In genomic region chr2:1010373-1011017, GRCh38 we compare ENCODE assay signal across 15 cellular contexts. TPM values are rescaled to one million over a fixed set of nuclear protein-coding genes. Genes with fewer than 3 reads are reported as not detected.
DNase-seq lines count a peak whose midpoint lies in the region; ATAC-seq and TF ChIP-seq lines count a peak whose summit lies in the region.
"Had no signal": no experiment of that assay in that cellular context is flagged by ENCODE, and none has a peak within 500 bp of the region (broad histone marks: within the 10 kb centered on the region; RNA-seq: fewer than 3 reads in every experiment).

No MANE protein-coding gene starts in this region.

- H3K27ac Mint-ChIP-seq in endodermal cell (no peak overlapping the region), chondrocyte (ENCODE audit: unreplicated experiment) (no peak overlapping the region)
- H3K27ac Mint-ChIP-seq: activated CD4-positive, alpha-beta T cell treated with anti-CD3 and anti-CD28 coated beads, Interleukin-2, amount 10 ng/mL, durations not matched to agents 24 days and 14 days; activated naive CD4-positive, alpha-beta T cell treated with anti-CD3 and anti-CD28 coated beads, Interleukin-2, amount 50 U/mL, for 24 hours had no signal

- H3K27ac ChIP-seq in endodermal cell (ENCODE audit: low read depth, low read length) (peak overlapping the region; percentile 84), OCI-LY7 (ENCODE audit: low read depth, low read length, poor library complexity, severe bottlenecking) (no peak overlapping the region)
- H3K27ac ChIP-seq: SJCRH30 had no signal

- H3K9me3 ChIP-seq in endodermal cell (ENCODE audit: control insufficient read depth, low read length) (no peaks in the 10 kb centered on the region), OCI-LY7 (ENCODE audit: low read length) (no peaks in the 10 kb centered on the region)
- H3K9me3 ChIP-seq: HAP-1, SJCRH30 had no signal

- H3K79me2 ChIP-seq in OCI-LY7 (ENCODE audit: insufficient read depth, low read depth, low read length), result no peaks in the 10 kb centered on the region

- ATAC-seq in GM19351 (IDR thresholded peaks at IDR 0.05; ENCODE audit: unreplicated experiment), result peak; percentile 69
- ATAC-seq in GM21381 (IDR thresholded peaks at IDR 0.05; ENCODE audit: unreplicated experiment), result no peak

- intact Hi-C loops in OCI-LY7 (cut with micrococcal nuclease; ENCODE audit: unreplicated experiment), result no loop called here

- H3K36me3 ChIP-seq in endodermal cell (ENCODE audit: control insufficient read depth, insufficient read depth, low read length) (no peaks in the 10 kb centered on the region), OCI-LY7 (ENCODE audit: insufficient read depth, low read length) (no peaks in the 10 kb centered on the region)
- H3K36me3 ChIP-seq: HAP-1, SJCRH30 had no signal

- CTCF ChIA-PET in OCI-LY7 (lab: Charles Lee; ENCODE audit: unreplicated experiment), result no interaction called here

- no peak overlapping the region for H3K4me3 Mint-ChIP-seq in endodermal cell
- no peak overlapping the region for H3K4me3 Mint-ChIP-seq in chondrocyte (ENCODE audit: unreplicated experiment)
- H3K4me3 Mint-ChIP-seq: activated CD4-positive, alpha-beta T cell treated with anti-CD3 and anti-CD28 coated beads, Interleukin-2, amount 10 ng/mL, durations not matched to agents 24 days and 14 days; activated naive CD4-positive, alpha-beta T cell treated with anti-CD3 and anti-CD28 coated beads, Interleukin-2, amount 50 U/mL, for 24 hours had no signal

- H3K4me1 Mint-ChIP-seq in endodermal cell (no peaks in the 10 kb centered on the region), chondrocyte (ENCODE audit: low read depth) (peaks cover 7% of the 10 kb centered on the region)
- H3K4me1 Mint-ChIP-seq: activated CD4-positive, alpha-beta T cell treated with anti-CD3 and anti-CD28 coated beads, Interleukin-2, amount 10 ng/mL, durations not matched to agents 24 days and 14 days had no signal

- no peaks in the 10 kb centered on the region for H3K4me1 ChIP-seq in endodermal cell (ENCODE audit: control insufficient read depth, insufficient read depth, low read length)
- no peaks in the 10 kb centered on the region for H3K4me1 ChIP-seq in OCI-LY7 (ENCODE audit: insufficient read depth, low read length, poor library complexity, severe bottlenecking)
- H3K4me1 ChIP-seq: HAP-1, SJCRH30 had no signal

- H2AFZ ChIP-seq in OCI-LY7 (ENCODE audit: low read length), result no peak overlapping the region

- no peak for TF ChIP-seq CTCF in endodermal cell (conservative IDR thresholded peaks at IDR 0.05)
- TF ChIP-seq CTCF in OCI-LY7 (conservative IDR thresholded peaks at IDR 0.05; ENCODE audit: low read length), result no peak
- no peak for TF ChIP-seq CTCF in chondrocyte (IDR thresholded peaks at IDR 0.05)

- no peaks in the 10 kb centered on the region for H3K9me2 ChIP-seq in OCI-LY7 (ENCODE audit: insufficient read depth, low read length)

- no peak overlapping the region for H3K4me2 ChIP-seq in OCI-LY7 (ENCODE audit: low read length)

- no peaks in the 10 kb centered on the region for H3K27me3 ChIP-seq in endodermal cell (ENCODE audit: control insufficient read depth, insufficient read depth, low read length, poor library complexity, severe bottlenecking)
- H3K27me3 ChIP-seq: SJCRH30 had no signal

- BruUV-seq in OCI-LY7 (replicated peaks; lab: Mats Ljungman, UMichigan), result no TSS peak

- DNase-seq in NCI-H2029 treated with DMSO at 0.1 percent for 48 hours (lab: John Stamatoyannopoulos, UW) (peak; percentile 69), endodermal cell (no peak), retina (peak; percentile 77), OCI-LY7 (ENCODE audit: low spot score) (no peak), NCI-H2227 (lab: John Stamatoyannopoulos, UW; ENCODE audit: unreplicated experiment) (no peak), chondrocyte (ENCODE audit: low spot score) (no peak)
- DNase-seq: activated CD4-positive, alpha-beta T cell treated with anti-CD3 and anti-CD28 coated beads, Interleukin-2, amount 10 ng/mL, durations not matched to agents 24 days and 14 days; effector memory CD4-positive, alpha-beta T cell; NCI-H1694; stimulated activated CD4-positive, alpha-beta T cell treated with anti-CD3 and anti-CD28 coated beads, Interleukin-2, amount 100 ng/mL, for 24 hours had no signal

- POLR2A ChIA-PET in OCI-LY7 (lab: Charles Lee), result no interaction called here

- 77 to 88% methylated on average over 6 to 8 of the region's 8 CpGs for WGBS in endodermal cell (ENCODE audit: insufficient coverage in 1 of 2, insufficient read length in 1 of 2), 2 experiments

- H3K27me3 Mint-ChIP-seq in endodermal cell (ENCODE audit: insufficient read depth) (no peaks in the 10 kb centered on the region), chondrocyte (ENCODE audit: low read depth) (peaks cover 7% of the 10 kb centered on the region)

- H4K20me1 ChIP-seq in OCI-LY7 (ENCODE audit: insufficient read depth, low read length), result no peaks in the 10 kb centered on the region

- H3K36me3 Mint-ChIP-seq in endodermal cell (ENCODE audit: low read depth), result no peaks in the 10 kb centered on the region
- H3K36me3 Mint-ChIP-seq in chondrocyte (ENCODE audit: low read depth), result no peaks in the 10 kb centered on the region
- H3K36me3 Mint-ChIP-seq: activated naive CD4-positive, alpha-beta T cell treated with anti-CD3 and anti-CD28 coated beads, Interleukin-2, amount 50 U/mL, for 24 hours had no signal

- H3K9me3 Mint-ChIP-seq in endodermal cell (no peaks in the 10 kb centered on the region), chondrocyte (ENCODE audit: low read depth) (no peaks in the 10 kb centered on the region)
- H3K9me3 Mint-ChIP-seq: activated CD4-positive, alpha-beta T cell treated with anti-CD3 and anti-CD28 coated beads, Interleukin-2, amount 10 ng/mL, durations not matched to agents 24 days and 14 days; activated naive CD4-positive, alpha-beta T cell treated with anti-CD3 and anti-CD28 coated beads, Interleukin-2, amount 50 U/mL, for 24 hours had no signal

- H3K9ac ChIP-seq in endodermal cell (ENCODE audit: extremely low read depth, low read length, poor library complexity, severe bottlenecking), result no peak overlapping the region

- H3K4me3 ChIP-seq in endodermal cell (ENCODE audit: low read length) (no peak overlapping the region), OCI-LY7 (ENCODE audit: low read depth, low read length, poor library complexity, severe bottlenecking) (no peak overlapping the region)
- H3K4me3 ChIP-seq: HAP-1, SJCRH30 had no signal

RNA-seq across cellular contexts. Expression of gene SNTG2, which starts 59.8 kb away (rescaled TPM):
- total RNA-seq in endodermal cell (10 to 100 TPM in 1 of 2 donors, 1 to 10 TPM in 1; 4.1 to 11.9 TPM), OCI-LY7 (2022) (not detected in 2 replicates), chondrocyte (not detected in 3 replicates)
- polyA plus RNA-seq in endodermal cell (2013, experiment 1 of 2), result 1.9 TPM
- 1.2 TPM for polyA plus RNA-seq in endodermal cell (2013, experiment 2 of 2)
- not detected in 2 replicates for total RNA-seq in OCI-LY7 (2014; rRNA removed; shearing (Covaris generic))
- total RNA-seq: activated CD4-positive, alpha-beta T cell treated with anti-CD3 and anti-CD28 coated beads, Interleukin-2, amount 10 ng/mL, durations not matched to agents 24 days and 14 days; SJCRH30 had no signal

Comparison
In these comparisons a context has a peak if more than half of its experiments do, and no peak if none do; other contexts are left out.
1. DNase-seq: peak in NCI-H2029 treated with DMSO at 0.1 percent for 48 hours (single experiment) and retina (single experiment); none in endodermal cell (single experiment), OCI-LY7 (single experiment), NCI-H2227 (single experiment) and chondrocyte (single experiment).